ENCODE assay signal across 8 cellular contexts in genomic region chr13:45490068-45490467, GRCh38. TPM values are rescaled to one million over a fixed set of nuclear protein-coding genes. Genes with fewer than 3 reads are reported as not detected.
A peak's percentile ranks its signal among the peaks of the same experiment; 100 is the strongest.
DNase-seq lines count a peak whose midpoint lies in the region; ATAC-seq and TF ChIP-seq lines count a peak whose summit lies in the region.

No MANE protein-coding gene starts in this region.

- in situ Hi-C loops in mammary epithelial cell (cut with MboI; ENCODE audit: low sequenced_read_pairs in 2 of 2): loop anchor here in 1 of 2 donors (25.0 kb wide), 1 partner anchor 128 kb away; no protein-coding TSS in a partner anchor

- no peak overlapping the region for H3K27ac ChIP-seq in Karpas-422 (ENCODE audit: low read length)
- no peak overlapping the region for H3K27ac ChIP-seq in mammary epithelial cell (ENCODE audit: insufficient read depth, low read depth, low read length)
- no peak overlapping the region for H3K27ac ChIP-seq in psoas muscle

- H3K4me3 ChIP-seq in Karpas-422 (ENCODE audit: low read length) (no peak overlapping the region), mammary epithelial cell (replicated peaks in 1 of 3; ENCODE audit: insufficient read depth in 1 of 3, low read depth in 2 of 3, low read length in 3 of 3) (no peak overlapping the region), psoas muscle (no peak overlapping the region)

- no peak overlapping the region for H2AFZ ChIP-seq in Karpas-422 (ENCODE audit: low read length)
- no peak overlapping the region for H2AFZ ChIP-seq in mammary epithelial cell (ENCODE audit: low read depth, low read length)

- H3K36me3 Mint-ChIP-seq in activated naive CD4-positive, alpha-beta T cell treated with anti-CD3 and anti-CD28 coated beads, Interleukin-2, amount 10 ng/mL, durations not matched to agents 7 days and 5 days: peaks cover 31% of the 10 kb centered on the region

- no peaks in the 10 kb centered on the region for H3K9me3 ChIP-seq in Karpas-422 (ENCODE audit: low read length)
- H3K9me3 ChIP-seq in mammary epithelial cell (replicated peaks; ENCODE audit: insufficient read depth, low read length): no peaks in the 10 kb centered on the region
- H3K9me3 ChIP-seq in psoas muscle: no peaks in the 10 kb centered on the region

- no peaks in the 10 kb centered on the region for H3K9me2 ChIP-seq in Karpas-422 (replicated peaks; ENCODE audit: insufficient read depth, low read length)

- H3K4me1 ChIP-seq in Karpas-422 (ENCODE audit: low read length): peaks cover 7% of the 10 kb centered on the region; the same call in 1 of the 2 replicates
- H3K4me1 ChIP-seq in mammary epithelial cell (ENCODE audit: insufficient read depth, low read length): no peaks in the 10 kb centered on the region
- H3K4me1 ChIP-seq in psoas muscle: no peaks in the 10 kb centered on the region

- H3K4me3 Mint-ChIP-seq in activated naive CD4-positive, alpha-beta T cell treated with anti-CD3 and anti-CD28 coated beads, Interleukin-2, amount 10 ng/mL, durations not matched to agents 7 days and 5 days: no peak overlapping the region

- no peaks in the 10 kb centered on the region for H4K20me1 ChIP-seq in Karpas-422 (ENCODE audit: insufficient read depth, low read depth, low read length)
- no peaks in the 10 kb centered on the region for H4K20me1 ChIP-seq in mammary epithelial cell (ENCODE audit: insufficient read depth, low read length)

- dilution Hi-C loops in mammary epithelial cell (cut with HindIII; ENCODE audit: low sequenced_read_pairs): no loop called here

- H3K79me2 ChIP-seq in Karpas-422 (ENCODE audit: low read length): no peaks in the 10 kb centered on the region
- peaks cover 5% of the 10 kb centered on the region for H3K79me2 ChIP-seq in mammary epithelial cell (ENCODE audit: insufficient read depth, low read length)

- H3K4me1 Mint-ChIP-seq in activated naive CD4-positive, alpha-beta T cell treated with anti-CD3 and anti-CD28 coated beads, Interleukin-2, amount 10 ng/mL, durations not matched to agents 7 days and 5 days: no peaks in the 10 kb centered on the region

- intact Hi-C loops in mammary epithelial cell (cut with micrococcal nuclease): loop anchor here (2.0 kb wide), 3 partner anchors 49 to 119 kb away; partner anchors contain the start of gene SLC25A30
- intact Hi-C loops in psoas muscle (cut with DNase I): loop anchor here in 1 of 2 donors (5.0 kb wide), 1 partner anchor 118 kb away; no protein-coding TSS in a partner anchor

- H3K27me3 ChIP-seq in Karpas-422 (ENCODE audit: low read length) (no peaks in the 10 kb centered on the region), mammary epithelial cell (ENCODE audit: insufficient read depth, low read length) (no peaks in the 10 kb centered on the region), psoas muscle (ENCODE audit: insufficient read depth in 3 of 3, low read length in 2 of 3) (no peaks in the 10 kb centered on the region)

- peak; percentile 35 for DNase-seq in activated naive CD4-positive, alpha-beta T cell treated with anti-CD3 and anti-CD28 coated beads, Interleukin-2, amount 10 ng/mL, durations not matched to agents 7 days and 5 days
- no peak for DNase-seq in activated naive CD4-positive, alpha-beta T cell treated with Interleukin-2 at 50 U/mL for 16 hours
- peak; percentile 57 for DNase-seq in Karpas-422
- no peak for DNase-seq in mammary epithelial cell
- DNase-seq in psoas muscle: no peak
- DNase-seq in T-helper 9 cell: no peak

- H3K9me3 Mint-ChIP-seq in activated naive CD4-positive, alpha-beta T cell treated with anti-CD3 and anti-CD28 coated beads, Interleukin-2, amount 10 ng/mL, durations not matched to agents 7 days and 5 days: no peaks in the 10 kb centered on the region

- BruUV-seq in mammary epithelial cell (replicated peaks; lab: Mats Ljungman, UMichigan): no TSS peak

- H3K36me3 ChIP-seq in Karpas-422 (ENCODE audit: insufficient read depth, low read length) (peaks cover 32% of the 10 kb centered on the region; the same call in 1 of the 2 replicates), mammary epithelial cell (ENCODE audit: insufficient read depth, low read length) (peaks cover 34% of the 10 kb centered on the region), psoas muscle (ENCODE audit: insufficient read depth in 1 of 2, low read depth in 1 of 2) (peaks cover 3 to 79% of the 10 kb centered on the region in 2 donors)

- peak in 2 of 4 donors; percentile 35 to 73 for ATAC-seq in psoas muscle
- no peak for ATAC-seq in HG02588 (IDR thresholded peaks at IDR 0.05; ENCODE audit: unreplicated experiment)
- no peak for ATAC-seq in GM21717 (IDR thresholded peaks at IDR 0.05; ENCODE audit: unreplicated experiment)

- H3K4me2 ChIP-seq in Karpas-422 (ENCODE audit: low read depth, low read length, poor library complexity, severe bottlenecking) (no peak overlapping the region), mammary epithelial cell (ENCODE audit: insufficient read depth, low read depth, low read length) (no peak overlapping the region)

- no peaks in the 10 kb centered on the region for H3K27me3 Mint-ChIP-seq in activated naive CD4-positive, alpha-beta T cell treated with anti-CD3 and anti-CD28 coated beads, Interleukin-2, amount 10 ng/mL, durations not matched to agents 7 days and 5 days

- no peak overlapping the region for H3K9ac ChIP-seq in Karpas-422 (ENCODE audit: low read length)
- H3K9ac ChIP-seq in mammary epithelial cell (ENCODE audit: insufficient read depth, low read length): no peak overlapping the region

- H3K27ac Mint-ChIP-seq in activated naive CD4-positive, alpha-beta T cell treated with anti-CD3 and anti-CD28 coated beads, Interleukin-2, amount 10 ng/mL, durations not matched to agents 7 days and 5 days: no peak overlapping the region

- 92% methylated on average over 1 of the region's 1 CpG for WGBS in mammary epithelial cell (ENCODE audit: low coverage, missing lambda C conversion rate)
- 88 to 100% (median 92%) methylated on average over 1 of the region's 1 CpG for WGBS in psoas muscle, 3 donors

- TF ChIP-seq CTCF in mammary epithelial cell (conservative IDR thresholded peaks at IDR 0.05 in 1 of 2, IDR thresholded peaks at IDR 0.05 in 1 of 2; ENCODE audit: extremely low read depth in 1 of 2, insufficient read depth in 1 of 2, low read depth in 1 of 2, low read length in 2 of 2): peak; percentile 41 to 50
- TF ChIP-seq CTCF in psoas muscle (IDR thresholded peaks at IDR 0.05): peak; percentile 20

- CTCF ChIA-PET in activated naive CD4-positive, alpha-beta T cell treated with anti-CD3 and anti-CD28 coated beads, Interleukin-2, amount 10 ng/mL, durations not matched to agents 7 days and 5 days (lab: Charles Lee): interaction anchor here (1.5 to 2.8 kb wide), 3 partner anchors 8 to 119 kb away, joined by 5 to 10 read pairs (median 6); no protein-coding TSS in a partner anchor
- CTCF ChIA-PET in mammary epithelial cell (lab: Charles Lee; ENCODE audit: low non-redundant PET): no interaction called here

RNA-seq across cellular contexts. Expression of gene COG3, which starts 25.3 kb away (rescaled TPM):
- total RNA-seq in Karpas-422 (2014; rRNA removed; shearing (Covaris generic); ENCODE audit: low replicate concordance): 23.3 and 27.3 TPM in 2 replicates
- total RNA-seq in mammary epithelial cell (10 to 100 TPM; 35.7 to 39.0 TPM), psoas muscle (10 to 100 TPM; 10.1 to 18.5 (median 13.8) TPM)
- polyA plus RNA-seq in mammary epithelial cell (17.0 TPM), psoas muscle (10 to 100 TPM in 2 of 3 donors, 1 to 10 TPM in 1; 7.5 to 19.1 (median 13.2) TPM)
- polyA minus RNA-seq in mammary epithelial cell: 20.1 TPM

Comparison
In these comparisons a context has a peak if more than half of its experiments do, and no peak if none do; other contexts are left out.
1. DNase-seq: peak in activated naive CD4-positive, alpha-beta T cell treated with anti-CD3 and anti-CD28 coated beads, Interleukin-2, amount 10 ng/mL, durations not matched to agents 7 days and 5 days (single experiment) and Karpas-422 (single experiment); none in activated naive CD4-positive, alpha-beta T cell treated with Interleukin-2 at 50 U/mL for 16 hours (single experiment), mammary epithelial cell (single experiment), psoas muscle (0 of 2) and T-helper 9 cell (single experiment).